8 cellular contexts compared by ENCODE assay signal in genomic region chr3:128488995-128489859, GRCh38. TPM values are rescaled to one million over a fixed set of nuclear protein-coding genes. Genes with fewer than 3 reads are reported as not detected.
DNase-seq lines count a peak whose midpoint lies in the region; ATAC-seq and TF ChIP-seq lines count a peak whose summit lies in the region.

No MANE protein-coding gene starts in this region.

- TF ChIP-seq CTCF in WERI-Rb-1 (IDR thresholded peaks at IDR 0.05; ENCODE audit: low read depth, low read length) (no peak), esophagus squamous epithelium (IDR thresholded peaks at IDR 0.05) (no peak), nephron (IDR thresholded peaks at IDR 0.05; ENCODE audit: unreplicated experiment in 3 of 3) (no peak)

- peak; percentile 56 for DNase-seq in DMS153 (lab: John Stamatoyannopoulos, UW)
- DNase-seq in LoVo (ENCODE audit: low spot score): peak; percentile 63
- DNase-seq in WERI-Rb-1: no peak
- no peak for DNase-seq in esophagus squamous epithelium (lab: John Stamatoyannopoulos, UW)
- DNase-seq in midbrain (lab: John Stamatoyannopoulos, UW): no peak
- no peak for DNase-seq in NCI-H345 (lab: John Stamatoyannopoulos, UW)

- peaks cover 98% of the 10 kb centered on the region for H3K27me3 Mint-ChIP-seq in nephron (ENCODE audit: low read depth)

- H3K4me1 ChIP-seq in esophagus squamous epithelium: peaks cover 40 to 89% (median 46%) of the 10 kb centered on the region in 3 donors

- peaks cover 31% of the 10 kb centered on the region for H3K4me1 Mint-ChIP-seq in nephron

- H3K36me3 ChIP-seq in WERI-Rb-1 (no peaks in the 10 kb centered on the region), esophagus squamous epithelium (no peaks in the 10 kb centered on the region)

- H3K27ac ChIP-seq in WERI-Rb-1 (no peak overlapping the region), esophagus squamous epithelium (peak overlapping the region; percentile 64 to 86 (median 78))

- peak overlapping the region; percentile 88 for H3K4me3 Mint-ChIP-seq in nephron

- H3K27me3 ChIP-seq in WERI-Rb-1 (ENCODE audit: insufficient read depth, low read depth, severe bottlenecking) (peaks cover 100% of the 10 kb centered on the region), esophagus squamous epithelium (peaks cover 61 to 100% (median 71%) of the 10 kb centered on the region in 4 donors)

- peak overlapping the region in 1 of 3 experiments; percentile 54 for H3K27ac Mint-ChIP-seq in nephron

- 0 to 2% methylated on average over 6 to 8 of the region's 89 CpGs for WGBS in esophagus squamous epithelium, 2 donors

- H3K9me3 ChIP-seq in WERI-Rb-1 (ENCODE audit: severe bottlenecking) (no peaks in the 10 kb centered on the region), esophagus squamous epithelium (no peaks in the 10 kb centered on the region)

- TF ChIP-seq POLR2A in esophagus squamous epithelium (IDR thresholded peaks at IDR 0.05): peak in 2 of 4 donors; percentile 18 to 33

- H3K4me3 ChIP-seq in WERI-Rb-1 (ENCODE audit: low read depth, low read length) (peak overlapping the region; percentile 29), esophagus squamous epithelium (peak overlapping the region; percentile 38 to 62 (median 50))

- intact Hi-C loops in esophagus squamous epithelium (cut with DNase I): no loop called here

- H3K36me3 Mint-ChIP-seq in nephron (ENCODE audit: low read depth): peaks cover 6% of the 10 kb centered on the region

- H3K9me3 Mint-ChIP-seq in nephron: no peaks in the 10 kb centered on the region

- no peak for ATAC-seq in HG02798 (IDR thresholded peaks at IDR 0.05; ENCODE audit: poor library complexity, unreplicated experiment)

RNA-seq across cellular contexts. Expression of gene GATA2, which starts 3.8 kb away (rescaled TPM):
- 10 to 100 TPM in 1 of 4 donors, 1 to 10 TPM in 3; 1.6 to 12.8 (median 1.9) TPM for total RNA-seq in esophagus squamous epithelium

RNA-seq across cellular contexts. Expression of gene DNAJB8, which starts 22.5 kb away (rescaled TPM):
- total RNA-seq in esophagus squamous epithelium: not detected

Comparison
In these comparisons a context has a peak if more than half of its experiments do, and no peak if none do; other contexts are left out.
1. DNase-seq: peak in DMS153 (single experiment) and LoVo (single experiment); none in WERI-Rb-1 (single experiment), esophagus squamous epithelium (single experiment), midbrain (single experiment) and NCI-H345 (single experiment).